Comparison of ENCODE assay signal across 7 cellular contexts in the genomic region with DNA sequence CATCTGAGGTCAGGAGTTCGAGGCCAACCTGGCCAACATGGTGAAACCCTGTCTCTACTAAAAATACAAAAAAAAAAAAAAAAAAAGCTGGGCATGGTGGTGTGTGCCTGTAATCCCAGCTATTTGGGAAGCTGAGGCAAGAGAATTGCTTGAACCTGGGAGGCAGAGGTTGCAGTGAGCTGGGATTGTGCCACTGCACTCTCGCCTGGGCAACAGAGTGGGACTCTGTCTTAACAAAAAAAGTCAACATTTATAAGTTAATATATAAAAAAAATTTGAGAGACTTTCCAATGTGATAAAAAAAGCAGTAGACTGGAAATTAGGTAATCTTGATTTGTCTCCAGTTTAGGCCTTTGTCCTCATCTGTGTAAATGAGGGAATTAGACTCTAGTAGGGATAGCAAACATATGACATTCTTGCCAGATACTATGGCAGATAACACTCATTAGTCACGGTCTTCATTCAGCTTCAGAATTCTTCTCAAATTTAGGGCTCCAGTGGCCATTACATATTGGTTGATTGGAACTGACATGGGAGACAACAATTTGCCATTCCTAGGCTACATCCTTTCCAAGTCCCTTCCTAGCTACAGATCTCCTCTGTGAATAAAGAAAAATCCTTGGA. TPM values are rescaled to one million over a fixed set of nuclear protein-coding genes. Genes with fewer than 3 reads are reported as not detected.
DNase-seq lines count a peak whose midpoint lies in the region; ATAC-seq, FAIRE-seq and TF ChIP-seq lines count a peak whose summit lies in the region.
"Not testable (repeated sequence)": the region's sequence is repeated elsewhere in the genome, so short reads cannot be mapped to it uniquely, and the experiment has no call there.

No MANE protein-coding gene starts in this region.

- not testable (repeated sequence) for H3K36me3 ChIP-seq in CD8-positive, alpha-beta T cell (ENCODE audit: insufficient read depth, low read length); HepG2 (replicated peaks in 1 of 2; ENCODE audit: control insufficient read depth in 1 of 2, insufficient read depth in 2 of 2, low read length in 2 of 2)

- in situ Hi-C loops in HepG2 (cut with HindIII; ENCODE audit: extremely low pct_ligation_motif_present, low pct_unique_long_range_greater_than_20kb) = not testable (repeated sequence)

- H3K4me3 ChIP-seq in CD8-positive, alpha-beta T cell (ENCODE audit: low read depth, low read length); HepG2 (replicated peaks in 1 of 3; ENCODE audit: insufficient read depth in 1 of 3, low read depth in 2 of 3, low read length in 3 of 3): not testable (repeated sequence)

- TF ChIP-seq POLR2A in HepG2 (IDR thresholded peaks at IDR 0.05; ENCODE audit: insufficient read depth in 1 of 2, low read depth in 2 of 2, low read length in 2 of 2) = not testable (repeated sequence)

- TF ChIP-seq EP300 in HepG2 (IDR thresholded peaks at IDR 0.05; ENCODE audit: low read depth in 2 of 2, low read length in 2 of 2); HepG2 (CRISPR knock-in tag; IDR thresholded peaks at IDR 0.05; ENCODE audit: borderline replicate concordance): not testable (repeated sequence)

- ATAC-seq in CD8-positive, alpha-beta T cell; activated naive CD8-positive, alpha-beta T cell treated with anti-CD3 and anti-CD28 coated beads, Interleukin-2, amount 50 U/mL, for 24 hours; HepG2: not testable (repeated sequence)
- peak; percentile 51 for ATAC-seq in SK-N-SH treated with all-trans-retinoic acid at 6 μM for 48 hours

- CTCF ChIA-PET in CD8-positive, alpha-beta T cell (lab: Charles Lee) = interaction anchor here (0.9 to 1.6 kb wide), 2 partner anchors 8 to 21 kb away, joined by 3 to 7 read pairs; no protein-coding TSS in a partner anchor
- CTCF ChIA-PET in HepG2 (lab: Yijun Ruan, JAX; ENCODE audit: low intra/inter-chr PET ratio, low total read pairs) = not testable (repeated sequence)

- FAIRE-seq in HepG2 (lab: Jason Lieb, UNC) = not testable (repeated sequence)

- H3K4me1 Mint-ChIP-seq in CD8-positive, alpha-beta T cell (ENCODE audit: low read depth) = peaks cover 60% of the 10 kb centered on the region
- peaks cover 53% of the 10 kb centered on the region for H3K4me1 Mint-ChIP-seq in activated T-helper 2 cell treated with anti-CD3 and anti-CD28 coated beads, Interferon-gamma antibody, Interleukin-2, Interleukin-4, amounts not matched to agents 10 μg/mL and 5 μg/mL and 100 μg/mL, durations not matched to agents 14 hours and 24 hours and 36 hours (ENCODE audit: low read depth)
- H3K4me1 Mint-ChIP-seq in activated naive CD8-positive, alpha-beta T cell treated with anti-CD3 and anti-CD28 coated beads, Interleukin-2, amount 50 U/mL, for 24 hours = peaks cover 68% of the 10 kb centered on the region
- peaks cover 49% of the 10 kb centered on the region for H3K4me1 Mint-ChIP-seq in osteocyte (ENCODE audit: unreplicated experiment)

- peaks cover 28% of the 10 kb centered on the region for H3K36me3 Mint-ChIP-seq in CD8-positive, alpha-beta T cell
- peaks cover 83% of the 10 kb centered on the region for H3K36me3 Mint-ChIP-seq in activated T-helper 2 cell treated with anti-CD3 and anti-CD28 coated beads, Interferon-gamma antibody, Interleukin-2, Interleukin-4, amounts not matched to agents 10 μg/mL and 5 μg/mL and 100 μg/mL, durations not matched to agents 14 hours and 24 hours and 36 hours (ENCODE audit: low read depth)
- H3K36me3 Mint-ChIP-seq in activated naive CD8-positive, alpha-beta T cell treated with anti-CD3 and anti-CD28 coated beads, Interleukin-2, amount 50 U/mL, for 24 hours (ENCODE audit: low read depth) = peaks cover 74% of the 10 kb centered on the region
- peaks cover 15% of the 10 kb centered on the region for H3K36me3 Mint-ChIP-seq in osteocyte (ENCODE audit: unreplicated experiment)

- not testable (repeated sequence) for H3K27me3 Mint-ChIP-seq in CD8-positive, alpha-beta T cell (ENCODE audit: low read depth); activated T-helper 2 cell treated with anti-CD3 and anti-CD28 coated beads, Interferon-gamma antibody, Interleukin-2, Interleukin-4, amounts not matched to agents 10 μg/mL and 5 μg/mL and 100 μg/mL, durations not matched to agents 14 hours and 24 hours and 36 hours (ENCODE audit: low read depth); activated naive CD8-positive, alpha-beta T cell treated with anti-CD3 and anti-CD28 coated beads, Interleukin-2, amount 50 U/mL, for 24 hours; osteocyte (ENCODE audit: unreplicated experiment)

- peak overlapping the region; percentile 56 for H3K27ac Mint-ChIP-seq in CD8-positive, alpha-beta T cell
- peak overlapping the region; percentile 15 for H3K27ac Mint-ChIP-seq in activated T-helper 2 cell treated with anti-CD3 and anti-CD28 coated beads, Interferon-gamma antibody, Interleukin-2, Interleukin-4, amounts not matched to agents 10 μg/mL and 5 μg/mL and 100 μg/mL, durations not matched to agents 14 hours and 24 hours and 36 hours
- peak overlapping the region; percentile 57 for H3K27ac Mint-ChIP-seq in activated naive CD8-positive, alpha-beta T cell treated with anti-CD3 and anti-CD28 coated beads, Interleukin-2, amount 50 U/mL, for 24 hours
- peak overlapping the region; percentile 52 for H3K27ac Mint-ChIP-seq in osteocyte (ENCODE audit: unreplicated experiment)

- H3K9ac ChIP-seq in HepG2 (ENCODE audit: insufficient read depth, low read depth, low read length) = not testable (repeated sequence)

- H3K27ac ChIP-seq in CD8-positive, alpha-beta T cell (ENCODE audit: low read depth, low read length); HepG2 (ENCODE audit: extremely low read length, insufficient read depth, low read length): not testable (repeated sequence)

- H3K27me3 ChIP-seq in CD8-positive, alpha-beta T cell (ENCODE audit: insufficient read depth, low read length); HepG2 (ENCODE audit: control insufficient read depth in 1 of 2, insufficient read depth in 2 of 2, low read length in 2 of 2): not testable (repeated sequence)

- H3K79me2 ChIP-seq in HepG2 (ENCODE audit: insufficient read depth, low read length) = peaks cover 77% of the 10 kb centered on the region

- WGBS in HepG2 (ENCODE audit: low lambda C conversion rate) = 96% methylated on average over 3 of the region's 3 CpGs

- H3K4me2 ChIP-seq in HepG2 (ENCODE audit: low read depth, low read length) = not testable (repeated sequence)

- not testable (repeated sequence) for TF ChIP-seq RAD21 in HepG2 (CRISPR knock-in tag; IDR thresholded peaks at IDR 0.05)

- not testable (repeated sequence) for DNase-seq in CD8-positive, alpha-beta T cell; activated T-helper 2 cell treated with anti-CD3 and anti-CD28 coated beads, Interferon-gamma antibody, Interleukin-2, Interleukin-4, amounts not matched to agents 10 μg/mL and 5 μg/mL and 100 μg/mL, durations not matched to agents 14 hours and 24 hours and 36 hours (ENCODE audit: low spot score); activated naive CD8-positive, alpha-beta T cell treated with anti-CD3 and anti-CD28 coated beads, Interleukin-2, amount 50 U/mL, for 24 hours; HepG2 (ENCODE audit: low spot score); osteocyte (ENCODE audit: extremely low spot score, unreplicated experiment)
- peak; percentile 43 for DNase-seq in M059J (ENCODE audit: low read depth)

- POLR2A ChIA-PET in CD8-positive, alpha-beta T cell (lab: Charles Lee) = interaction anchor here (0.7 kb wide), 1 partner anchor 1609 kb away, joined by 4 read pairs; no protein-coding TSS in a partner anchor
- POLR2A ChIA-PET in HepG2 (lab: Yijun Ruan, JAX) = not testable (repeated sequence)

- intact Hi-C loops in CD8-positive, alpha-beta T cell (cut with DNase I, micrococcal nuclease); activated T-helper 2 cell treated with anti-CD3 and anti-CD28 coated beads, Interferon-gamma antibody, Interleukin-2, Interleukin-4, amounts not matched to agents 10 μg/mL and 5 μg/mL and 100 μg/mL, durations not matched to agents 14 hours and 24 hours and 36 hours (cut with micrococcal nuclease); HepG2 (cut with micrococcal nuclease; ENCODE audit: unreplicated experiment): not testable (repeated sequence)

- peaks cover 42% of the 10 kb centered on the region for H3K4me1 ChIP-seq in CD8-positive, alpha-beta T cell (ENCODE audit: insufficient read depth, low read length)
- H3K4me1 ChIP-seq in HepG2 (ENCODE audit: insufficient read depth, low read length) = peaks cover 44% of the 10 kb centered on the region

- not testable (repeated sequence) for H2AFZ ChIP-seq in HepG2 (ENCODE audit: low read length)

- not testable (repeated sequence) for H4K20me1 ChIP-seq in HepG2 (ENCODE audit: insufficient read depth, low read length)

- BruUV-seq in HepG2 (replicated peaks; lab: Mats Ljungman, UMichigan) = not testable (repeated sequence)

- H3K9me3 Mint-ChIP-seq in CD8-positive, alpha-beta T cell; activated naive CD8-positive, alpha-beta T cell treated with anti-CD3 and anti-CD28 coated beads, Interleukin-2, amount 50 U/mL, for 24 hours; osteocyte (ENCODE audit: unreplicated experiment): not testable (repeated sequence)
- H3K9me3 Mint-ChIP-seq in activated T-helper 2 cell treated with anti-CD3 and anti-CD28 coated beads, Interferon-gamma antibody, Interleukin-2, Interleukin-4, amounts not matched to agents 10 μg/mL and 5 μg/mL and 100 μg/mL, durations not matched to agents 14 hours and 24 hours and 36 hours = peaks cover 28% of the 10 kb centered on the region

- not testable (repeated sequence) for H3K4me3 Mint-ChIP-seq in CD8-positive, alpha-beta T cell; activated T-helper 2 cell treated with anti-CD3 and anti-CD28 coated beads, Interferon-gamma antibody, Interleukin-2, Interleukin-4, amounts not matched to agents 10 μg/mL and 5 μg/mL and 100 μg/mL, durations not matched to agents 14 hours and 24 hours and 36 hours (ENCODE audit: low read depth); activated naive CD8-positive, alpha-beta T cell treated with anti-CD3 and anti-CD28 coated beads, Interleukin-2, amount 50 U/mL, for 24 hours; osteocyte (ENCODE audit: unreplicated experiment)

- not testable (repeated sequence) for H3K9me3 ChIP-seq in CD8-positive, alpha-beta T cell (ENCODE audit: low read length)
- H3K9me3 ChIP-seq in HepG2 (ENCODE audit: low read length) = peaks cover 12% of the 10 kb centered on the region

- TF ChIP-seq CTCF in CD8-positive, alpha-beta T cell (IDR thresholded peaks at IDR 0.05); HepG2 (CRISPR knock-in tag; IDR thresholded peaks at IDR 0.05); osteocyte (IDR thresholded peaks at IDR 0.05): not testable (repeated sequence)

RNA-seq across cellular contexts. Expression of a gene that starts 22.1 kb away (rescaled TPM):
- total RNA-seq in CD8-positive, alpha-beta T cell = 10 to 100 TPM; 62.6 to 70.8 TPM
- 8.3 and 17.9 TPM in 2 replicates for total RNA-seq in M059J (2014; rRNA removed; shearing (Covaris generic))
- 268 and 272 TPM in 2 replicates for total RNA-seq in activated T-helper 2 cell treated with anti-CD3 and anti-CD28 coated beads, Interferon-gamma antibody, Interleukin-2, Interleukin-4, amounts not matched to agents 10 μg/mL and 5 μg/mL and 100 μg/mL, durations not matched to agents 14 hours and 24 hours and 36 hours
- 18.5 and 24.4 TPM in 2 replicates for total RNA-seq in HepG2 (2016; rRNA removed; fragmentation: Illumina TruSeq; extraction: Trizol)
- 6.7 and 7.1 TPM in 2 replicates for total RNA-seq in HepG2 (2016; cell fraction: cytosol; rRNA removed; fragmentation: Illumina TruSeq; extraction: Trizol; ENCODE audit: low read depth)
- 17.8 and 22.1 TPM in 2 replicates for total RNA-seq in HepG2 (2016; cell fraction: insoluble cytoplasmic fraction; rRNA removed; fragmentation: Illumina TruSeq; extraction: Trizol)
- 8.8 and 9.9 TPM in 2 replicates for total RNA-seq in HepG2 (2016; cell fraction: membrane; rRNA removed; fragmentation: Illumina TruSeq; extraction: Trizol)
- total RNA-seq in HepG2 (2016; cell fraction: nucleus; rRNA removed; fragmentation: Illumina TruSeq; extraction: Trizol) = 36.9 and 39.8 TPM in 2 replicates
- polyA plus RNA-seq in HepG2 (2011; rRNA removed) = 20.1 and 21.5 TPM in 2 replicates
- 13.2 and 17.7 TPM in 2 replicates for polyA plus RNA-seq in HepG2 (2011; cell fraction: cytosol; rRNA removed)
- polyA plus RNA-seq in HepG2 (2011; cell fraction: nucleus; rRNA removed) = 19.1 and 22.8 TPM in 2 replicates
- polyA plus RNA-seq in HepG2 (2012) = 14.6 and 15.5 TPM in 2 replicates
- 1.4 and 1.8 TPM in 2 replicates for polyA plus RNA-seq in HepG2 (2016; cell fraction: cytosol; fragmentation: Illumina TruSeq; extraction: Trizol; ENCODE audit: low read depth)
- 21.7 and 25.8 TPM in 2 replicates for polyA plus RNA-seq in HepG2 (2016; cell fraction: insoluble cytoplasmic fraction; fragmentation: Illumina TruSeq; extraction: Trizol; ENCODE audit: low read depth)
- polyA plus RNA-seq in HepG2 (2016; cell fraction: membrane; fragmentation: Illumina TruSeq; extraction: Trizol; ENCODE audit: low read depth) = 3.4 and 3.7 TPM in 2 replicates
- polyA plus RNA-seq in HepG2 (2016; cell fraction: nucleus; fragmentation: Illumina TruSeq; extraction: Trizol; ENCODE audit: insufficient read depth, low read depth) = 26.4 and 28.3 TPM in 2 replicates
- 19.6 and 43.9 TPM in 2 replicates for polyA minus RNA-seq in HepG2 (2011; rRNA and poly(A)+ RNA removed; ENCODE audit: low replicate concordance)
- polyA minus RNA-seq in HepG2 (2011; cell fraction: cytosol; rRNA and poly(A)+ RNA removed) = 24.9 and 27.4 TPM in 2 replicates
- polyA minus RNA-seq in HepG2 (2011; cell fraction: nucleus; rRNA and poly(A)+ RNA removed) = 52.5 and 53.8 TPM in 2 replicates
- total RNA-seq in osteocyte = 80.1 and 82.9 TPM in 2 replicates
